1 cellular context compared by ENCODE assay signal in the genomic region with DNA sequence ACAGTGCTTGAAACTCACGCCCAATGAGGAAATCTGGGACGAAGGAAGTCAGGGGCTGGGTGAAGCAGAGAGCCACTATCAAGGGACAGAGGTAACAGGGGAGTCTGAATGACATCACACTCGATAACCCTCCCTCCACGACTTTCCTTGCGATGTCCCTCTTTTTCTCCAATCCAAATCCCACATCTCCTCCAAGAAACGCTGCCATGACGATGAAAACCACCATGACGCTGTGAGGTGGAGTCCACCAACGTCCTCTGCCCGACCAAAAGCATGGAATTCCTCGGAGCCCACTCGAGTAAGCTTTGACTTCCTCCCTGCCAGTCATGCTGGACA.
TF ChIP-seq lines count a peak whose summit lies in the region.

No MANE protein-coding gene starts in this region.

TF ChIP-seq in H1, 55 proteins besides CTCF, POLR2A, EP300 and RAD21:
- TF ChIP-seq FOSL1 (IDR thresholded peaks at IDR 0.05; ENCODE audit: insufficient read depth, low read depth, low read length) (no peak), KDM4A (IDR thresholded peaks at IDR 0.05; ENCODE audit: low read depth, low read length, severe bottlenecking) (no peak), KDM1A (IDR thresholded peaks at IDR 0.05; ENCODE audit: borderline replicate concordance, low read length) (no peak)
TF ChIP-seq in H1: peak in this region for 0.
